ENCODE assay signal across 9 cellular contexts in the genomic region with DNA sequence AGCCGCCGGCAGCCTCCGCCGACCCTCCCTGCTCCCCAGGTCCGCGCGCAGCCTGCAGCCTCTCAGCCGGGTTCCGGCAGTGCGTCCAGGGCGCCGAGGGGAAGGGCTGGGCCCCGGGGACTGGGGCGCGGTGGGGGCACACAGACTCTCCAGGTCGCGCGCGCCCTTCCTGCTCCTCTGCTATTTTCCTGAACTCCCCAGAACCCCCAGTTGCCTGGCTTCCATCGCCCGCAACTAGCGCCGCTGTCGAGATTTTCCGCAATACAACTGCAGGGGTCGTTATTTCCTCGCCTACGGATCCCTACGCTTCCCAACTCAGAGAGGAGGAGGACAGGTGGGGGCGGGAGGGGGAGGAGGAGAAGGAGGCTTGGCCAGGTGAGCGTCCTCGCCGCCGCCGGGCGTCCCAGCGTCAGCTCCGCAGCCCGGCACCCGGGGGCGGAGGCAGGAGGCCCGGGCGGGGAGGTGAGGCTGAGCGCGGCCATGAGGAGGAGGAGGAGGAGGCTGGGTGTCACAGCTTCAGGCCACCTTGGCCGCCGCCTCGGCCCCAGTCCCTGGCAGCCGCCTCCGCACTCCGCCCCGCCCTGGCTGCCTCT. TPM values are rescaled to one million over a fixed set of nuclear protein-coding genes. Genes with fewer than 3 reads are reported as not detected.
DNase-seq lines count a peak whose midpoint lies in the region; ATAC-seq lines count a peak whose summit lies in the region.
"Had no signal": no experiment of that assay in that cellular context is flagged by ENCODE, and none has a peak within 500 bp of the region (broad histone marks: within the 10 kb centered on the region; RNA-seq: fewer than 3 reads in every experiment).

A gene (minus strand): TSS at position 265 of the 593 bp plus-strand sequence.

- H3K4me1 ChIP-seq in mesodermal cell (ENCODE audit: control insufficient read depth, insufficient read depth, low read length, poor library complexity, severe bottlenecking) = no peaks in the 10 kb centered on the region

- H3K9me3 ChIP-seq in mesodermal cell (ENCODE audit: control insufficient read depth, low read length) = no peaks in the 10 kb centered on the region

- ATAC-seq in GM19467 (IDR thresholded peaks at IDR 0.05; ENCODE audit: unreplicated experiment) = no peak
- no peak for ATAC-seq in GM19035 (IDR thresholded peaks at IDR 0.05; ENCODE audit: unreplicated experiment)

- H3K36me3 ChIP-seq in mesodermal cell (ENCODE audit: control insufficient read depth, insufficient read depth, low read length) = no peaks in the 10 kb centered on the region

- DNase-seq in DMS153 (lab: John Stamatoyannopoulos, UW) (peak; percentile 76), NCI-H1105 (lab: John Stamatoyannopoulos, UW) (peak; percentile 38), inferior parietal cortex (ENCODE audit: extremely low spot score) (no peak)
- no peak for DNase-seq in stimulated activated CD4-positive, alpha-beta T cell treated with anti-CD3 and anti-CD28 coated beads, Interleukin-2, amount 100 ng/mL, for 48 hours
- DNase-seq: activated CD8-positive, alpha-beta memory T cell treated with anti-CD3 and anti-CD28 coated beads, Interleukin-2, amount 50 U/mL, for 4 hours had no signal

- peak within 1 kb of the TSS; percentile 24 for H3K4me3 ChIP-seq in mesodermal cell (ENCODE audit: extremely low read depth, insufficient read depth, low read length, poor library complexity, severe bottlenecking)

- H3K27ac ChIP-seq in cingulate gyrus (ENCODE audit: low read depth, low read length) (peak within 1 kb of the TSS; percentile 19), mesodermal cell (ENCODE audit: low read depth, low read length, severe bottlenecking) (no peak within 1 kb of the TSS)

- 19 to 36% methylated on average over 25 to 30 of the region's 52 CpGs for WGBS in mesodermal cell (ENCODE audit: insufficient coverage in 2 of 2), 2 experiments

RNA-seq across cellular contexts. Expression of the gene that starts here (rescaled TPM):
- polyA plus RNA-seq in mesodermal cell (2013, experiment 1 of 2) = 0.33 TPM
- polyA plus RNA-seq in mesodermal cell (2013, experiment 2 of 2) = 0.61 TPM

Comparison
In these comparisons a context has a peak if more than half of its experiments do, and no peak if none do; other contexts are left out.
1. DNase-seq: peak in DMS153 (single experiment) and NCI-H1105 (single experiment); none in inferior parietal cortex (single experiment) and stimulated activated CD4-positive, alpha-beta T cell treated with anti-CD3 and anti-CD28 coated beads, Interleukin-2, amount 100 ng/mL, for 48 hours (0 of 2).